31 cellular contexts compared by ENCODE assay signal in the genomic region with DNA sequence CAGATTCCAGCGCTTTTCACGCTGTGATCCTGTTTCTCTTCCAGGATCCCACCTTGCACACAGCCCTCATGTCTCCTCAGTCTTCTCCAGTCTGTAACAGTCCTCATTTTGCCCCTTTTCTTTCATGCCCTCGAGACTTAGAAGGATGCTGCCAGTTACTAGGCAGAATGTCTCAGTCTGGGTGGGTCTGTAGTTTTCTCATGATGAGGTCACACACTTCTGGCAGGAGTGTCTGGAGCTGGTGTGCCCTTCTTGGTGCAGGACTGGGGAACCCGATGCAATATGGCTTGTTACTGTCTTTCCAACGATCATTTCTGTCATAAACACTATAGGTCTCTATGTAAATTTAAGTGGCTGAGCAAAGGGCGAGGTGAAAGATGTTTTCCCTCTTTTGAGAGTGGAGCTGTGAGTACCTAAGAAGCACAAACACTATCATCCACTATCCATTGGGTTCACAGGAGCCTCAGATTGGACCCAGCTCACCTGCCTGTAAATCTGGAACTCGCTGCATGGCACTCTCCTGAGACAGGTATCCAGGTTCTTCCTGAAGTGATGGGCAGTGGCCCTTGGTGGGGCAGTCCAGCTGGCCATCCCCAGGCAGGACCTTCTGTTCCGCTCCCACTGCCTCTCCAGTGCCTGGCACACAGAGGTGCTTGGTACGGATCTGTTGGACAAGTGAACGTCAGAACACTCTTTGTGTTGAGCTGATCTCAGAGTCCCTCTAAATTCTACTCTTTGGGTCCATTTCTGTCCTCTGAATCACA.
"Had no signal": no experiment of that assay in that cellular context is flagged by ENCODE, and none has a peak within 500 bp of the region (broad histone marks: within the 10 kb centered on the region; RNA-seq: fewer than 3 reads in every experiment).

No MANE protein-coding gene starts in this region.

- H3K79me2 ChIP-seq: parathyroid adenoma had no signal

- H3K4me1 ChIP-seq: neural progenitor cell, parathyroid adenoma, psoas muscle, right lobe of liver, stomach, testis, thyroid gland, transverse colon had no signal

- H3K4me1 Mint-ChIP-seq: immature natural killer cell; naive B cell; natural killer cell; stimulated activated naive B cell treated with anti-CD40 and anti-IgM and Interleukin-4, amounts not matched to agents 10 μg/mL and 1 μg/mL and 100 μg/mL, for 72 hours had no signal

- H3K4me3 Mint-ChIP-seq: immature natural killer cell; mesothelial cell of epicardium; naive B cell; natural killer cell; nephron progenitor cell; neural progenitor cell; stimulated activated naive B cell treated with anti-CD40 and anti-IgM and Interleukin-4, amounts not matched to agents 10 μg/mL and 1 μg/mL and 100 μg/mL, for 72 hours had no signal

- H3K27ac Mint-ChIP-seq: immature natural killer cell; mesothelial cell of epicardium; naive B cell; natural killer cell; nephron progenitor cell; neural progenitor cell; stimulated activated naive B cell treated with anti-CD40 and anti-IgM and Interleukin-4, amounts not matched to agents 10 μg/mL and 1 μg/mL and 100 μg/mL, for 72 hours had no signal

- H2AFZ ChIP-seq: neural progenitor cell, parathyroid adenoma had no signal

- ATAC-seq: left colon; left lung; natural killer cell; psoas muscle; right lobe of liver; stimulated activated naive B cell treated with anti-CD40 and anti-IgM and Interleukin-4, amounts not matched to agents 10 μg/mL and 1 μg/mL and 100 μg/mL, for 72 hours; stimulated activated naive CD8-positive, alpha-beta T cell treated with anti-CD3 and anti-CD28 coated beads, Interleukin-15, Interleukin-2, amounts not matched to agents 100 U/mL and 50 U/mL, for 24 hours had no signal

- H3K36me3 Mint-ChIP-seq: immature natural killer cell; mesothelial cell of epicardium; naive B cell; natural killer cell; neural progenitor cell; stimulated activated naive B cell treated with anti-CD40 and anti-IgM and Interleukin-4, amounts not matched to agents 10 μg/mL and 1 μg/mL and 100 μg/mL, for 72 hours had no signal

- H3K9ac ChIP-seq: neural progenitor cell, parathyroid adenoma had no signal

- FAIRE-seq: islet of Langerhans, kidney had no signal

- H3K27ac ChIP-seq: left lung, neural progenitor cell, neutrophil, parathyroid adenoma, psoas muscle, right lobe of liver, stomach, testis, thyroid gland, transverse colon, upper lobe of left lung, vagina had no signal

- H3K9me3 Mint-ChIP-seq: immature natural killer cell, natural killer cell had no signal

- DNase-seq: hypothalamus; immature natural killer cell; kidney; left colon; left lung; mesendoderm; naive B cell; natural killer cell; nephron progenitor cell; occipital lobe; psoas muscle; right lobe of liver; stimulated activated CD4-positive, alpha-beta T cell treated with anti-CD3 and anti-CD28 coated beads, Interleukin-1b, Interleukin-23, amount 100 ng/mL, for 48 hours; stimulated activated CD4-positive, alpha-beta T cell treated with anti-CD3 and anti-CD28 coated beads, Interleukin-2, amount 100 ng/mL, for 48 hours; stimulated activated CD4-positive, alpha-beta T cell treated with anti-CD3 and anti-CD28 coated beads, Interleukin-4, amount 100 ng/mL, for 4 hours; stimulated activated CD8-positive, alpha-beta memory T cell treated with anti-CD3 and anti-CD28 coated beads, Interleukin-4, amount 100 ng/mL, for 48 hours; stimulated activated naive B cell treated with anti-CD40 and anti-IgM and Interleukin-4, amounts not matched to agents 10 μg/mL and 1 μg/mL and 100 μg/mL, for 72 hours; stimulated activated naive CD8-positive, alpha-beta T cell treated with anti-CD3 and anti-CD28 coated beads, Interleukin-15, Interleukin-2, amounts not matched to agents 100 U/mL and 50 U/mL, for 24 hours; stomach; testis; thyroid gland; transverse colon; upper lobe of left lung had no signal

- H3K4me3 ChIP-seq: left lung, lung, neural progenitor cell, psoas muscle, right lobe of liver, smooth muscle cell, stomach, testis, thyroid gland, transverse colon, upper lobe of left lung, vagina had no signal

- H3K9me3 ChIP-seq: left lung, neutrophil, psoas muscle, right lobe of liver, testis, thyroid gland, transverse colon, upper lobe of left lung, vagina had no signal

- H3K36me3 ChIP-seq: left lung, neural progenitor cell, neutrophil, right lobe of liver, stomach, thyroid gland, transverse colon, upper lobe of left lung, vagina had no signal

- H3K27me3 ChIP-seq: left lung, neural progenitor cell, neutrophil, right lobe of liver, stomach, testis, thyroid gland, transverse colon, upper lobe of left lung, vagina had no signal

- H3K4me2 ChIP-seq: neural progenitor cell, smooth muscle cell had no signal
